Comparison of ENCODE assay signal across 26 cellular contexts in the genomic region with DNA sequence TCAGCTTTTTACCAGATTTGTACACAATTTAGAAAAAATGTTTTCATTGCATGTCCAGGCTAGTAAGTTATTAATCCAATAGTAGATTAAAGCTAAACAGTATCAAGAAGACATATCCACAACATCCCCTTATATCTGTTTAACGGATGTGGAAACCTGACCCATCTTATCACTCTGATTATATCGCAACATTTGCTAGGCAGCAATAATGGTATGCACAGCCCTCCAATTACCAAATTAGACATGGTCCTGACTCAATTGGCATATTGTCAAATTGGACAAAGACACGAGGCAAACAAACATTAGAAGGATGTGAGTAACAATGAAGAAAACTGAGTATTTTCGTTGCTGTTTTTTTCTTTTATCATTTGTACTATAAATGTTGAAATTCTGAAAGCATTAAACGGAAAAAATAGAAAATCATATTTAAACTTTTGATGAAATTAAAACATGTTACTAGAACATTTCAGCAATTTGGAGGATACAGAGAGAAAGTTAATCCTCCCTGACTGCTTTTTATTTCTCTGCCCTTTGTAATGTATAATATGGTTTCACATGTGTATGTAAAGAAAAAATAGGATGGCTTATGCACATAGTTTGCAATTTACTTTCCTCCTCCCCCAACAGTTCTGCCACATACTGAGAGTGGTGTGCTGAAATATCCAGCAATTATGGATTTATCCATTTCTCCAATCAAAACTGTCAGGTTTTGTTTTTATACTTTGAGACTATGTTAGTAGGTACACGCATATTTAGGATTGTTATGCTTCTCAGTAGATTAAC.
DNase-seq lines count a peak whose midpoint lies in the region; ATAC-seq and TF ChIP-seq lines count a peak whose summit lies in the region.
"Had no signal": no experiment of that assay in that cellular context is flagged by ENCODE, and none has a peak within 500 bp of the region (broad histone marks: within the 10 kb centered on the region; RNA-seq: fewer than 3 reads in every experiment).

No MANE protein-coding gene starts in this region.

- H3K4me3 ChIP-seq in IMR-90 (ENCODE audit: insufficient read depth, low read depth, low read length) = no peak overlapping the region
- no peak overlapping the region for H3K4me3 ChIP-seq in body of pancreas
- H3K4me3 ChIP-seq in left ventricle myocardium inferior = no peak overlapping the region
- H3K4me3 ChIP-seq: BLaER1 treated with 17β-estradiol and CSF1 and Interleukin-3, amounts not matched to agents 10 nM and 100 nM; coronary artery; heart left ventricle; SK-N-MC; skin epidermis; thyroid gland had no signal

- POLR2A ChIA-PET in IMR-90 (lab: Charles Lee; ENCODE audit: unreplicated experiment) = no interaction called here

- CTCF ChIA-PET in IMR-90 (lab: Yijun Ruan, JAX) = no interaction called here

- no TSS peak for BruUV-seq in IMR-90 (replicated peaks; lab: Mats Ljungman, UMichigan)

- no peaks in the 10 kb centered on the region for H3K9me1 ChIP-seq in IMR-90 (ENCODE audit: insufficient read depth, low read length)

- no peaks in the 10 kb centered on the region for H3K79me1 ChIP-seq in IMR-90 (ENCODE audit: low read depth in 1 of 2, low read length in 2 of 2)

- in situ Hi-C loops in IMR-90 (cut with MboI; ENCODE audit: low sequenced_read_pairs) = no loop called here

- no peak for TF ChIP-seq RAD21 in IMR-90 (IDR thresholded peaks at IDR 0.05; ENCODE audit: low read length)

- TF ChIP-seq POLR2A in IMR-90 (IDR thresholded peaks at IDR 0.05; ENCODE audit: low read depth, low read length) (no peak), body of pancreas (IDR thresholded peaks at IDR 0.05) (no peak)

- H2AK5ac ChIP-seq in IMR-90 (ENCODE audit: low read depth, low read length) = no peak overlapping the region

- dilution Hi-C loops in IMR-90 (cut with HindIII; ENCODE audit: low sequenced_read_pairs, unreplicated experiment) = no loop called here

- no peak overlapping the region for H2BK120ac ChIP-seq in IMR-90 (ENCODE audit: low read depth, low read length)

- no peaks in the 10 kb centered on the region for H3K9me3 ChIP-seq in IMR-90 (ENCODE audit: control insufficient read depth, insufficient read depth, low read length)
- no peaks in the 10 kb centered on the region for H3K9me3 ChIP-seq in body of pancreas
- no peaks in the 10 kb centered on the region for H3K9me3 ChIP-seq in left ventricle myocardium inferior (replicated peaks)
- H3K9me3 ChIP-seq: BLaER1 treated with 17β-estradiol and CSF1 and Interleukin-3, amounts not matched to agents 10 nM and 100 nM; heart left ventricle; thyroid gland had no signal

- no peak overlapping the region for H3K14ac ChIP-seq in IMR-90 (replicated peaks; ENCODE audit: low read depth, low read length)

- no peak overlapping the region for H4K5ac ChIP-seq in IMR-90 (ENCODE audit: low read depth, low read length)

- no peak overlapping the region for H2BK20ac ChIP-seq in IMR-90 (ENCODE audit: low read depth, low read length)

- no peak overlapping the region for H3K4ac ChIP-seq in IMR-90 (ENCODE audit: low read depth, low read length)

- no peak overlapping the region for H3K18ac ChIP-seq in IMR-90 (ENCODE audit: low read depth, low read length)

- no peaks in the 10 kb centered on the region for H4K20me1 ChIP-seq in IMR-90 (ENCODE audit: insufficient read depth, low read length)
- H4K20me1 ChIP-seq: BLaER1 treated with 17β-estradiol and CSF1 and Interleukin-3, amounts not matched to agents 10 nM and 100 nM had no signal

- H3K4me1 ChIP-seq in IMR-90 (ENCODE audit: control insufficient read depth, insufficient read depth, low read length) (no peaks in the 10 kb centered on the region), body of pancreas (no peaks in the 10 kb centered on the region), left ventricle myocardium inferior (no peaks in the 10 kb centered on the region)
- H3K4me1 ChIP-seq: BLaER1 treated with 17β-estradiol and CSF1 and Interleukin-3, amounts not matched to agents 10 nM and 100 nM; heart left ventricle; parathyroid adenoma; thyroid gland had no signal

- peak; percentile 20 for DNase-seq in COLO829 (ENCODE audit: low spot score)
- peak; percentile 34 for DNase-seq in IMR-90
- peak; percentile 73 for DNase-seq in amniotic stem cell (lab: John Stamatoyannopoulos, UW)
- peak; percentile 2 for DNase-seq in fibroblast of the conjunctiva (ENCODE audit: low read depth)
- DNase-seq in body of pancreas = no peak
- no peak for DNase-seq in left ventricle myocardium inferior
- DNase-seq: activated CD4-positive, alpha-beta T cell treated with anti-CD3 and anti-CD28 coated beads for 4 hours; activated effector memory CD4-positive, alpha-beta T cell treated with anti-CD3 and anti-CD28 coated beads, Interleukin-2, amount 50 U/mL, for 16 hours; amygdala; DMS 273 treated with DMSO at 0.1 percent for 48 hours; H9; heart left ventricle; immature natural killer cell; Kasumi-1; naive thymus-derived CD4-positive, alpha-beta T cell; NCI-H1436; NCI-H345; thyroid gland had no signal

- H3K36me3 ChIP-seq in IMR-90 (ENCODE audit: control insufficient read depth, insufficient read depth, low read length) = no peaks in the 10 kb centered on the region
- H3K36me3 ChIP-seq in body of pancreas (replicated peaks in 1 of 2; ENCODE audit: insufficient read depth in 1 of 2, low read depth in 2 of 2) = no peaks in the 10 kb centered on the region
- no peaks in the 10 kb centered on the region for H3K36me3 ChIP-seq in left ventricle myocardium inferior
- H3K36me3 ChIP-seq: BLaER1 treated with 17β-estradiol and CSF1 and Interleukin-3, amounts not matched to agents 10 nM and 100 nM; heart left ventricle; thyroid gland had no signal

- H2AFZ ChIP-seq in IMR-90 (replicated peaks; ENCODE audit: low read length, poor library complexity) = no peak overlapping the region
- H2AFZ ChIP-seq: parathyroid adenoma had no signal

- no peak overlapping the region for H2BK15ac ChIP-seq in IMR-90 (ENCODE audit: low read depth, low read length)

- H3K56ac ChIP-seq in IMR-90 (ENCODE audit: extremely low read depth, insufficient read depth, low read length) = no peak overlapping the region

- H3K23ac ChIP-seq in IMR-90 (ENCODE audit: low read depth, low read length) = no peak overlapping the region

- no CpG with 5 or more reads among the region's 6 CpGs for WGBS in IMR-90 (ENCODE audit: extremely low coverage in 2 of 2, insufficient read length in 1 of 2), 2 experiments
- WGBS in body of pancreas, 2 donors = 56 to 60% methylated on average over 6 of the region's 6 CpGs

- intact Hi-C loops in IMR-90 (cut with micrococcal nuclease) (no loop called here), body of pancreas (cut with DNase I) (no loop called here), left ventricle myocardium inferior (cut with micrococcal nuclease) (no loop called here)

- no peak for TF ChIP-seq CTCF in IMR-90 (conservative IDR thresholded peaks at IDR 0.05; ENCODE audit: low read depth, low read length)
- no peak for TF ChIP-seq CTCF in body of pancreas (IDR thresholded peaks at IDR 0.05)
- no peak for TF ChIP-seq CTCF in left ventricle myocardium inferior (IDR thresholded peaks at IDR 0.05; ENCODE audit: borderline replicate concordance)

- no peak overlapping the region for H4K91ac ChIP-seq in IMR-90 (ENCODE audit: insufficient read depth, low read depth, low read length)

- no peak overlapping the region for H3K27ac ChIP-seq in IMR-90 (ENCODE audit: insufficient read depth, low read length)
- H3K27ac ChIP-seq in body of pancreas = no peak overlapping the region
- no peak overlapping the region for H3K27ac ChIP-seq in left ventricle myocardium inferior (replicated peaks)
- H3K27ac ChIP-seq: BLaER1 treated with 17β-estradiol and CSF1 and Interleukin-3, amounts not matched to agents 10 nM and 100 nM; coronary artery; epithelial cell of prostate; heart left ventricle; parathyroid adenoma; SK-N-MC; skin epidermis; thyroid gland had no signal

- no peak overlapping the region for H2BK5ac ChIP-seq in IMR-90 (ENCODE audit: low read depth, low read length, poor library complexity, severe bottlenecking)

- no peak overlapping the region for H3K9ac ChIP-seq in IMR-90 (ENCODE audit: low read depth, low read length)
- H3K9ac ChIP-seq: BLaER1 treated with 17β-estradiol and CSF1 and Interleukin-3, amounts not matched to agents 10 nM and 100 nM; parathyroid adenoma had no signal

- no peaks in the 10 kb centered on the region for H3K27me3 ChIP-seq in IMR-90 (ENCODE audit: control insufficient read depth, insufficient read depth, low read length)
- H3K27me3 ChIP-seq in body of pancreas = no peaks in the 10 kb centered on the region
- no peaks in the 10 kb centered on the region for H3K27me3 ChIP-seq in left ventricle myocardium inferior (ENCODE audit: low read depth)
- H3K27me3 ChIP-seq: BLaER1 treated with 17β-estradiol and CSF1 and Interleukin-3, amounts not matched to agents 10 nM and 100 nM; heart left ventricle; thyroid gland had no signal

- ATAC-seq in IMR-90 (ENCODE audit: low read depth) = no peak
- no peak for ATAC-seq in GM18519 (IDR thresholded peaks at IDR 0.05; ENCODE audit: low FRiP score, unreplicated experiment)
- ATAC-seq in HG02610 (IDR thresholded peaks at IDR 0.05; ENCODE audit: unreplicated experiment) = no peak
- ATAC-seq in body of pancreas = no peak
- ATAC-seq: heart left ventricle; naive thymus-derived CD4-positive, alpha-beta T cell had no signal

- H3K4me2 ChIP-seq in IMR-90 (ENCODE audit: low read depth, low read length) = no peak overlapping the region
- H3K4me2 ChIP-seq: BLaER1 treated with 17β-estradiol and CSF1 and Interleukin-3, amounts not matched to agents 10 nM and 100 nM had no signal

- no peak overlapping the region for H2AK9ac ChIP-seq in IMR-90 (replicated peaks; ENCODE audit: low read depth, low read length, poor library complexity)

- no peak overlapping the region for H4K8ac ChIP-seq in IMR-90 (ENCODE audit: low read depth in 2 of 2, low read length in 2 of 2)

TF ChIP-seq in IMR-90, 13 proteins besides CTCF, POLR2A, EP300 and RAD21 (continues in another document):
- TF ChIP-seq, protein P1, sequence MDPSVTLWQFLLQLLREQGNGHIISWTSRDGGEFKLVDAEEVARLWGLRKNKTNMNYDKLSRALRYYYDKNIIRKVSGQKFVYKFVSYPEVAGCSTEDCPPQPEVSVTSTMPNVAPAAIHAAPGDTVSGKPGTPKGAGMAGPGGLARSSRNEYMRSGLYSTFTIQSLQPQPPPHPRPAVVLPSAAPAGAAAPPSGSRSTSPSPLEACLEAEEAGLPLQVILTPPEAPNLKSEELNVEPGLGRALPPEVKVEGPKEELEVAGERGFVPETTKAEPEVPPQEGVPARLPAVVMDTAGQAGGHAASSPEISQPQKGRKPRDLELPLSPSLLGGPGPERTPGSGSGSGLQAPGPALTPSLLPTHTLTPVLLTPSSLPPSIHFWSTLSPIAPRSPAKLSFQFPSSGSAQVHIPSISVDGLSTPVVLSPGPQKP (IDR thresholded peaks at IDR 0.05; ENCODE audit: borderline replicate concordance, low read depth, low read length) = no peak
- TF ChIP-seq MAZ (IDR thresholded peaks at IDR 0.05; ENCODE audit: borderline replicate concordance, low read depth, low read length) (no peak), BHLHE40 (IDR thresholded peaks at IDR 0.05; ENCODE audit: low read depth, low read length) (no peak)

Comparison
In these comparisons a context has a peak if more than half of its experiments do, and no peak if none do; other contexts are left out.
1. DNase-seq: peak in COLO829 (single experiment), IMR-90 (single experiment), amniotic stem cell (single experiment) and fibroblast of the conjunctiva (single experiment); none in body of pancreas (0 of 4) and left ventricle myocardium inferior (single experiment).